Comparison of ENCODE assay signal across 4 cellular contexts in genomic region chr5:67889870-67890269, GRCh38.
A peak's percentile ranks its signal among the peaks of the same experiment; 100 is the strongest.
TF ChIP-seq lines count a peak whose summit lies in the region.
"Not testable (repeated sequence)": the region's sequence is repeated elsewhere in the genome, so short reads cannot be mapped to it uniquely, and the experiment has no call there.

No MANE protein-coding gene starts in this region.

TF ChIP-seq in HEK293, 187 proteins besides CTCF, POLR2A, EP300 and RAD21:
- TF ChIP-seq YY1 (tag by site-specific recombination; IDR thresholded peaks at IDR 0.05), result 0 out of 2 replicates have a peak, but pooled peaks have one; percentile 13
- 0 out of 2 replicates have a peak, but pooled peaks have one; percentile 61 for TF ChIP-seq ZFP69B (tag by site-specific recombination; IDR thresholded peaks at IDR 0.05)

TF ChIP-seq in WTC11, 78 proteins besides CTCF, POLR2A, EP300 and RAD21:
- peak; percentile 53; the same call in 1 of the 2 replicates for TF ChIP-seq FOXK1 (CRISPR knock-in tag; IDR thresholded peaks at IDR 0.05)
- TF ChIP-seq ZNF281 (CRISPR knock-in tag; IDR thresholded peaks at IDR 0.05), result peak; percentile 45; the same call in 1 of the 2 replicates

TF ChIP-seq in K562, 482 proteins besides CTCF, POLR2A, EP300 and RAD21:
- TF ChIP-seq FOXA3 (CRISPR knock-in tag; conservative IDR thresholded peaks at IDR 0.05 in 1 of 2, IDR thresholded peaks at IDR 0.05 in 1 of 2), result peak in 1 of 2 experiments; percentile 91; a peak in 2 of 4 replicates
TF ChIP-seq in K562: peak in this region for 1; not testable (repeated sequence) for 481.

TF ChIP-seq in HepG2, 621 proteins besides CTCF, POLR2A, EP300 and RAD21:
- TF ChIP-seq HOXA3 (CRISPR knock-in tag; IDR thresholded peaks at IDR 0.05), result peak; percentile 48; the same call in 1 of the 2 replicates
- peak; percentile 27 for TF ChIP-seq ZNF687 (CRISPR knock-in tag; IDR thresholded peaks at IDR 0.05)
- TF ChIP-seq SP5 (CRISPR knock-in tag; IDR thresholded peaks at IDR 0.05; ENCODE audit: borderline replicate concordance, low read depth), result peak; percentile 31; the same call in 1 of the 2 replicates
- 0 out of 2 replicates have a peak, but pooled peaks have one; percentile 23 for TF ChIP-seq PAXIP1 (CRISPR knock-in tag; conservative IDR thresholded peaks at IDR 0.05)
- peak; percentile 69 for TF ChIP-seq FOXA3 (CRISPR knock-in tag; IDR thresholded peaks at IDR 0.05)
- peak; percentile 53; the same call in 1 of the 2 replicates for TF ChIP-seq ARID5B (CRISPR knock-in tag; IDR thresholded peaks at IDR 0.05)
- TF ChIP-seq ZMYM4 (CRISPR knock-in tag; IDR thresholded peaks at IDR 0.05), result peak; percentile 67; the same call in 1 of the 2 replicates
- peak; percentile 40; the same call in 1 of the 2 replicates for TF ChIP-seq ZNF292 (CRISPR knock-in tag; IDR thresholded peaks at IDR 0.05; ENCODE audit: borderline replicate concordance, low read depth)
- not testable (repeated sequence) for TF ChIP-seq FOXA1 (IDR thresholded peaks at IDR 0.05)
- TF ChIP-seq FOXA1 (CRISPR knock-in tag; IDR thresholded peaks at IDR 0.05), result peak; percentile 86
- peak; percentile 33; the same call in 1 of the 2 replicates for TF ChIP-seq FOXP4 (CRISPR knock-in tag; IDR thresholded peaks at IDR 0.05)
- TF ChIP-seq POGZ (CRISPR knock-in tag; IDR thresholded peaks at IDR 0.05), result 0 out of 2 replicates have a peak, but pooled peaks have one; percentile 17
- TF ChIP-seq SALL1 (CRISPR knock-in tag; IDR thresholded peaks at IDR 0.05), result peak; percentile 49
- peak; percentile 92 for TF ChIP-seq ZNF281 (CRISPR knock-in tag; IDR thresholded peaks at IDR 0.05; ENCODE audit: borderline replicate concordance)
